Comparison of ENCODE assay signal across 18 cellular contexts in the genomic region with DNA sequence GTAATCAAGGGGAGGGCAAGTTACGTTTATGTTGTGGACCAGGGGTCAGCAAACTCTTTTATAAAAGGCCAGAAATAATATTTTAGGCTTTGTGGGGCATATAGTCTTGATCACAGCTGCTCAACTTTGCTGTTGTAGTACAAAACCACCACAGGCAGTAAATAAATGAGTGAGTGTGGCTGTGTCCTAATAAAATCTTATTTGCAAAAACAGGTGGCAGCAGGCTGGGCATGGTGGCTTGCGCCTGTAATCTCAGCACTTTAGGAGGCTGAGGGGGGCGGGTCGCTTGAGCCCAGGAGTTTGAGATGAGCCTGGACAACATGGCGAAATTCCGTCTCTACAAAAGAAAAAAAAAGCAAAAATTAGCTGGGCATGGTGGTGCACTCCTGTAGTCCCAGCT.
"Had no signal": no experiment of that assay in that cellular context is flagged by ENCODE, and none has a peak within 500 bp of the region (broad histone marks: within the 10 kb centered on the region; RNA-seq: fewer than 3 reads in every experiment).

No MANE protein-coding gene starts in this region.

- DNase-seq: activated CD4-positive, alpha-beta memory T cell treated with anti-CD3 and anti-CD28 coated beads for 36 hours; activated CD4-positive, CD25-positive, alpha-beta regulatory T cell treated with anti-CD3 and anti-CD28 coated beads, Interleukin-2, amount 50 U/mL, for 72 hours; activated T-cell treated with anti-CD3 and anti-CD28 coated beads, Interleukin-2, amount 50 U/mL, for 4 hours; amygdala; cerebellar nuclear complex; endodermal cell; glutamatergic neuron; left cardiac atrium; mucosa of descending colon; occipital lobe; right lobe of liver; stimulated activated naive CD4-positive, alpha-beta T cell; substantia nigra; T-helper 9 cell had no signal

- H3K27me3 Mint-ChIP-seq: activated CD4-positive, alpha-beta memory T cell treated with anti-CD3 and anti-CD28 coated beads for 36 hours; activated naive CD8-positive, alpha-beta T cell; natural killer cell treated with Interleukin-12 subunit alpha and Interleukin-12 subunit beta and Interleukin-15 and Interleukin-18, amount 100 ng/mL, for 72 hours had no signal

- H3K4me1 Mint-ChIP-seq: endodermal cell had no signal

- H3K4me3 ChIP-seq: esophagus muscularis mucosa, mucosa of descending colon, prostate gland, right lobe of liver had no signal

- H3K4me3 Mint-ChIP-seq: activated CD4-positive, alpha-beta memory T cell treated with anti-CD3 and anti-CD28 coated beads for 36 hours; activated naive CD8-positive, alpha-beta T cell; activated T-cell treated with anti-CD3 and anti-CD28 coated beads, Interleukin-2, amount 50 U/mL, for 4 hours; endodermal cell; natural killer cell treated with Interleukin-12 subunit alpha and Interleukin-12 subunit beta and Interleukin-15 and Interleukin-18, amount 100 ng/mL, for 72 hours had no signal

- H3K36me3 Mint-ChIP-seq: activated CD4-positive, alpha-beta memory T cell treated with anti-CD3 and anti-CD28 coated beads for 36 hours; activated naive CD8-positive, alpha-beta T cell; natural killer cell treated with Interleukin-12 subunit alpha and Interleukin-12 subunit beta and Interleukin-15 and Interleukin-18, amount 100 ng/mL, for 72 hours had no signal

- H3K9me3 Mint-ChIP-seq: activated CD4-positive, alpha-beta memory T cell treated with anti-CD3 and anti-CD28 coated beads for 36 hours; activated T-cell treated with anti-CD3 and anti-CD28 coated beads, Interleukin-2, amount 50 U/mL, for 4 hours; endodermal cell; natural killer cell treated with Interleukin-12 subunit alpha and Interleukin-12 subunit beta and Interleukin-15 and Interleukin-18, amount 100 ng/mL, for 72 hours had no signal

- H3K4me1 ChIP-seq: esophagus muscularis mucosa, prostate gland, right lobe of liver had no signal

- H3K27ac Mint-ChIP-seq: activated CD4-positive, alpha-beta memory T cell treated with anti-CD3 and anti-CD28 coated beads for 36 hours; activated naive CD8-positive, alpha-beta T cell; endodermal cell; natural killer cell treated with Interleukin-12 subunit alpha and Interleukin-12 subunit beta and Interleukin-15 and Interleukin-18, amount 100 ng/mL, for 72 hours had no signal

- H3K9me3 ChIP-seq: esophagus muscularis mucosa, mucosa of descending colon, prostate gland, right lobe of liver had no signal

- H3K27me3 ChIP-seq: esophagus muscularis mucosa, right lobe of liver had no signal

- H3K27ac ChIP-seq: esophagus muscularis mucosa, prostate gland, right lobe of liver had no signal

- H3K36me3 ChIP-seq: esophagus muscularis mucosa, prostate gland, right lobe of liver had no signal
